ENCODE assay signal across 18 cellular contexts in genomic region chr2:162050513-162050961, GRCh38. TPM values are rescaled to one million over a fixed set of nuclear protein-coding genes. Genes with fewer than 3 reads are reported as not detected.
DNase-seq lines count a peak whose midpoint lies in the region; ATAC-seq and TF ChIP-seq lines count a peak whose summit lies in the region.
"Had no signal": no experiment of that assay in that cellular context is flagged by ENCODE, and none has a peak within 500 bp of the region (broad histone marks: within the 10 kb centered on the region; RNA-seq: fewer than 3 reads in every experiment).

No MANE protein-coding gene starts in this region.

- no peak overlapping the region for H3K9ac ChIP-seq in parathyroid adenoma
- H3K9ac ChIP-seq: BLaER1 had no signal

- TF ChIP-seq CTCF in LNCaP clone FGC (IDR thresholded peaks at IDR 0.05; ENCODE audit: control insufficient read depth, extremely low read depth, insufficient read depth) = no peak
- no peak for TF ChIP-seq CTCF in heart right ventricle (IDR thresholded peaks at IDR 0.05)
- no peak for TF ChIP-seq CTCF in parathyroid adenoma (IDR thresholded peaks at IDR 0.05)

- peaks cover 5% of the 10 kb centered on the region for H3K79me2 ChIP-seq in parathyroid adenoma

- intact Hi-C loops in activated CD4-positive, alpha-beta T cell treated with anti-CD3 and anti-CD28 coated beads, Interleukin-2, amount 10 ng/mL, durations not matched to agents 24 days and 14 days (cut with micrococcal nuclease) = no loop called here
- intact Hi-C loops in heart right ventricle (cut with DNase I) = no loop called here

- H3K36me3 ChIP-seq in heart right ventricle = peaks cover 0 to 2% (median 0%) of the 10 kb centered on the region in 9 donors
- no peaks in the 10 kb centered on the region for H3K36me3 ChIP-seq in parathyroid adenoma (ENCODE audit: control insufficient read depth, insufficient read depth, low read length)
- H3K36me3 ChIP-seq in H7 (replicated peaks; ENCODE audit: control insufficient read depth, insufficient read depth, low read length) = no peaks in the 10 kb centered on the region
- H3K36me3 ChIP-seq: BLaER1 had no signal

- DNase-seq in activated CD4-positive, alpha-beta T cell treated with anti-CD3 and anti-CD28 coated beads, Interleukin-2, amount 10 ng/mL, durations not matched to agents 24 days and 14 days = no peak
- DNase-seq in activated CD4-positive, alpha-beta T cell treated with anti-CD3 and anti-CD28 coated beads, Interleukin-2, amount 50 U/mL, for 4 hours = no peak
- DNase-seq in LNCaP clone FGC (ENCODE audit: low read depth) = peak; percentile 91
- no peak for DNase-seq in heart right ventricle
- DNase-seq in H7 = no peak
- DNase-seq in epidermal melanocyte (ENCODE audit: insufficient read length, low spot score) = no peak
- DNase-seq: KG1; NCI-H1092 treated with DMSO at 0.1 percent for 48 hours; NCI-H1694; NCI-H345; NCI-H526 treated with DMSO at 0.1 percent for 48 hours; NK-92 treated with Interleukin-12 subunit alpha and Interleukin-12 subunit beta, amount 100 ng/mL, for 24 hours had no signal

- H3K4me1 ChIP-seq in heart right ventricle (peaks cover 0 to 14% (median 0%) of the 10 kb centered on the region in 9 donors), parathyroid adenoma (peaks cover 12% of the 10 kb centered on the region)
- H3K4me1 ChIP-seq: BLaER1 had no signal

- peaks cover 53% of the 10 kb centered on the region for H3K36me3 Mint-ChIP-seq in activated CD4-positive, alpha-beta T cell treated with anti-CD3 and anti-CD28 coated beads, Interleukin-2, amount 10 ng/mL, durations not matched to agents 24 days and 14 days (ENCODE audit: low read depth)

- H3K27ac ChIP-seq in heart right ventricle (peak overlapping the region in 3 of 10 donors; percentile 22 to 54 (median 49)), parathyroid adenoma (peak overlapping the region; percentile 67)
- H3K27ac ChIP-seq: 22Rv1, BLaER1 had no signal

- H3K27me3 ChIP-seq in heart right ventricle (no peaks in the 10 kb centered on the region), parathyroid adenoma (ENCODE audit: control insufficient read depth, insufficient read depth, low read length) (no peaks in the 10 kb centered on the region), H7 (ENCODE audit: control insufficient read depth, insufficient read depth, low read length) (no peaks in the 10 kb centered on the region)
- H3K27me3 ChIP-seq: BLaER1 had no signal

- peak overlapping the region; percentile 53 for H3K27ac Mint-ChIP-seq in activated CD4-positive, alpha-beta T cell treated with anti-CD3 and anti-CD28 coated beads, Interleukin-2, amount 10 ng/mL, durations not matched to agents 24 days and 14 days

- no peak overlapping the region for H3K4me3 ChIP-seq in LNCaP clone FGC (ENCODE audit: low read depth, low read length)
- no peak overlapping the region for H3K4me3 ChIP-seq in heart right ventricle
- H3K4me3 ChIP-seq in parathyroid adenoma (ENCODE audit: low read depth, low read length) = no peak overlapping the region
- H3K4me3 ChIP-seq in H7 (ENCODE audit: insufficient read depth, low read depth, low read length) = no peak overlapping the region
- H3K4me3 ChIP-seq: BLaER1 had no signal

- peak overlapping the region; percentile 60 for H2AFZ ChIP-seq in parathyroid adenoma

- WGBS in heart right ventricle, 2 donors = 52 to 63% methylated on average over 8 of the region's 8 CpGs

- H3K4me3 Mint-ChIP-seq in activated CD4-positive, alpha-beta T cell treated with anti-CD3 and anti-CD28 coated beads, Interleukin-2, amount 10 ng/mL, durations not matched to agents 24 days and 14 days = no peak overlapping the region

- H3K4me1 Mint-ChIP-seq in activated CD4-positive, alpha-beta T cell treated with anti-CD3 and anti-CD28 coated beads, Interleukin-2, amount 10 ng/mL, durations not matched to agents 24 days and 14 days = peaks cover 39% of the 10 kb centered on the region

- H3K27me3 Mint-ChIP-seq in activated CD4-positive, alpha-beta T cell treated with anti-CD3 and anti-CD28 coated beads, Interleukin-2, amount 10 ng/mL, durations not matched to agents 24 days and 14 days = no peaks in the 10 kb centered on the region

- H3K9me3 Mint-ChIP-seq in activated CD4-positive, alpha-beta T cell treated with anti-CD3 and anti-CD28 coated beads, Interleukin-2, amount 10 ng/mL, durations not matched to agents 24 days and 14 days = peaks cover 6% of the 10 kb centered on the region

- no peak overlapping the region for H3K4me2 ChIP-seq in parathyroid adenoma (ENCODE audit: low read length)
- H3K4me2 ChIP-seq: BLaER1 had no signal

- H3K9me3 ChIP-seq in heart right ventricle (no peaks in the 10 kb centered on the region), parathyroid adenoma (ENCODE audit: control insufficient read depth, low read length) (no peaks in the 10 kb centered on the region)
- H3K9me3 ChIP-seq: BLaER1 had no signal

- ATAC-seq in heart right ventricle (peak in 5 of 8 donors; percentile 42 to 90 (median 70)), GM18873 (IDR thresholded peaks at IDR 0.05; ENCODE audit: low FRiP score, unreplicated experiment) (no peak)

RNA-seq across cellular contexts. Expression of gene DPP4, which starts 23.5 kb away (rescaled TPM):
- total RNA-seq in activated CD4-positive, alpha-beta T cell treated with anti-CD3 and anti-CD28 coated beads, Interleukin-2, amount 10 ng/mL, durations not matched to agents 24 days and 14 days = 65.4 and 68.0 TPM in 2 replicates
- 1 to 10 TPM; 1.7 to 8.3 (median 4.1) TPM for total RNA-seq in heart right ventricle
- polyA plus RNA-seq in heart right ventricle = 1 to 10 TPM; 1.1 to 5.2 TPM
- total RNA-seq in H7 (2014; rRNA removed; shearing (Covaris generic)) = 1.6 and 4.3 TPM in 2 replicates
- total RNA-seq: H4, MCF 10A had no signal
